36 cellular contexts compared by ENCODE assay signal in genomic region chr10:101308051-101308450, GRCh38.
"Had no signal": no experiment of that assay in that cellular context is flagged by ENCODE, and none has a peak within 500 bp of the region (broad histone marks: within the 10 kb centered on the region; RNA-seq: fewer than 3 reads in every experiment).

No MANE protein-coding gene starts in this region.

- H3K27ac ChIP-seq: cardiac muscle cell, Peyer's patch, SJCRH30, SK-N-MC, WERI-Rb-1 had no signal

- DNase-seq: activated CD4-positive, alpha-beta memory T cell treated with anti-CD3 and anti-CD28 coated beads, Interleukin-2, amount 10 ng/mL, durations not matched to agents 7 days and 5 days; activated CD4-positive, alpha-beta T cell treated with anti-CD3 and anti-CD28 coated beads for 1 hour; activated CD4-positive, alpha-beta T cell treated with anti-CD3 and anti-CD28 coated beads for 48 hours; activated CD4-positive, CD25-positive, alpha-beta regulatory T cell; activated CD8-positive, alpha-beta memory T cell treated with anti-CD3 and anti-CD28 coated beads for 24 hours; activated CD8-positive, alpha-beta memory T cell treated with anti-CD3 and anti-CD28 coated beads, Interleukin-2, amount 10 ng/mL, durations not matched to agents 7 days and 5 days; activated CD8-positive, alpha-beta memory T cell treated with anti-CD3 and anti-CD28 coated beads, Interleukin-2, amount 50 U/mL, for 48 hours; activated effector memory CD4-positive, alpha-beta T cell treated with Interleukin-2 at 50 U/mL for 16 hours; activated naive CD4-positive, alpha-beta T cell treated with anti-CD3 and anti-CD28 coated beads, Interleukin-2, amount 10 ng/mL, durations not matched to agents 7 days and 5 days; activated naive CD8-positive, alpha-beta T cell treated with anti-CD3 and anti-CD28 coated beads, Interleukin-2, amount 50 U/mL, for 24 hours; activated T-cell treated with anti-CD3 and anti-CD28 coated beads, Interleukin-2, amount 50 U/mL, for 48 hours; anterior cingulate cortex; Karpas-422; KBM-7; MG63; MV-4-11; NCI-H1092; NCI-H1436 treated with DMSO at 0.1 percent for 48 hours; NCI-H1694 treated with DMSO at 0.1 percent for 48 hours; NCI-H2029; NCI-H2171 treated with DMSO at 0.1 percent for 48 hours; NCI-H226; NCI-H524 treated with DMSO at 0.1 percent for 48 hours; NCI-H748 treated with DMSO at 0.1 percent for 48 hours; NK-92 treated with Interleukin-12 subunit alpha and Interleukin-12 subunit beta, amount 100 ng/mL, for 24 hours; PC-3; SHP77; SJCRH30; T1000 had no signal

- H3K27ac Mint-ChIP-seq: activated CD4-positive, alpha-beta memory T cell treated with anti-CD3 and anti-CD28 coated beads, Interleukin-2, amount 10 ng/mL, durations not matched to agents 7 days and 5 days; activated CD8-positive, alpha-beta memory T cell treated with anti-CD3 and anti-CD28 coated beads, Interleukin-2, amount 10 ng/mL, durations not matched to agents 7 days and 5 days; activated naive CD4-positive, alpha-beta T cell treated with anti-CD3 and anti-CD28 coated beads, Interleukin-2, amount 10 ng/mL, durations not matched to agents 7 days and 5 days; activated naive CD8-positive, alpha-beta T cell; activated naive CD8-positive, alpha-beta T cell treated with anti-CD3 and anti-CD28 coated beads, Interleukin-2, amount 50 U/mL, for 24 hours; brain had no signal

- H3K4me1 ChIP-seq: Peyer's patch had no signal

- H3K36me3 ChIP-seq: cardiac muscle cell, MG63, Peyer's patch, SJCRH30, WERI-Rb-1 had no signal

- H3K36me3 Mint-ChIP-seq: activated CD8-positive, alpha-beta memory T cell treated with anti-CD3 and anti-CD28 coated beads, Interleukin-2, amount 10 ng/mL, durations not matched to agents 7 days and 5 days; activated naive CD4-positive, alpha-beta T cell treated with anti-CD3 and anti-CD28 coated beads, Interleukin-2, amount 10 ng/mL, durations not matched to agents 7 days and 5 days; activated naive CD8-positive, alpha-beta T cell; brain had no signal

- H3K4me3 Mint-ChIP-seq: activated CD4-positive, alpha-beta memory T cell treated with anti-CD3 and anti-CD28 coated beads, Interleukin-2, amount 10 ng/mL, durations not matched to agents 7 days and 5 days; activated CD8-positive, alpha-beta memory T cell treated with anti-CD3 and anti-CD28 coated beads, Interleukin-2, amount 10 ng/mL, durations not matched to agents 7 days and 5 days; activated naive CD4-positive, alpha-beta T cell treated with anti-CD3 and anti-CD28 coated beads, Interleukin-2, amount 10 ng/mL, durations not matched to agents 7 days and 5 days; activated naive CD8-positive, alpha-beta T cell; activated naive CD8-positive, alpha-beta T cell treated with anti-CD3 and anti-CD28 coated beads, Interleukin-2, amount 50 U/mL, for 24 hours; brain; central memory CD8-positive, alpha-beta T cell had no signal

- H3K9me3 Mint-ChIP-seq: activated CD4-positive, alpha-beta memory T cell treated with anti-CD3 and anti-CD28 coated beads, Interleukin-2, amount 10 ng/mL, durations not matched to agents 7 days and 5 days; activated naive CD4-positive, alpha-beta T cell treated with anti-CD3 and anti-CD28 coated beads, Interleukin-2, amount 10 ng/mL, durations not matched to agents 7 days and 5 days; activated naive CD8-positive, alpha-beta T cell treated with anti-CD3 and anti-CD28 coated beads, Interleukin-2, amount 50 U/mL, for 24 hours; central memory CD8-positive, alpha-beta T cell had no signal

- H3K27me3 ChIP-seq: cardiac muscle cell, Peyer's patch, SJCRH30 had no signal

- H3K4me3 ChIP-seq: cardiac muscle cell, MG63, Peyer's patch, SJCRH30, SK-N-MC had no signal

- ATAC-seq: activated CD8-positive, alpha-beta memory T cell treated with anti-CD3 and anti-CD28 coated beads, Interleukin-2, amount 10 ng/mL, durations not matched to agents 7 days and 5 days; activated naive CD8-positive, alpha-beta T cell treated with anti-CD3 and anti-CD28 coated beads, Interleukin-2, amount 50 U/mL, for 24 hours; PC-3 had no signal

- H3K9me3 ChIP-seq: MG63, Peyer's patch, SJCRH30 had no signal
